ENCODE assay signal across 25 cellular contexts in genomic region chr13:58399263-58399662, GRCh38.
"Had no signal": no experiment of that assay in that cellular context is flagged by ENCODE, and none has a peak within 500 bp of the region (broad histone marks: within the 10 kb centered on the region; RNA-seq: fewer than 3 reads in every experiment).

No MANE protein-coding gene starts in this region.

- H3K27ac ChIP-seq: stomach, suprapubic skin, testis, thoracic aorta, thyroid gland, tibial artery, tibial nerve, transverse colon, upper lobe of left lung, upper lobe of right lung, uterus, vagina had no signal

- H3K36me3 ChIP-seq: stomach, suprapubic skin, thoracic aorta, thyroid gland, tibial artery, tibial nerve, transverse colon, upper lobe of left lung, upper lobe of right lung, uterus, vagina had no signal

- H3K9me3 ChIP-seq: suprapubic skin, testis, thoracic aorta, thyroid gland, transverse colon, upper lobe of right lung, uterus, vagina had no signal

- DNase-seq: stimulated activated CD4-positive, alpha-beta T cell treated with anti-CD3 and anti-CD28 coated beads, Interleukin-2, amount 100 ng/mL, for 48 hours; stimulated activated CD4-positive, alpha-beta T cell treated with anti-CD3 and anti-CD28 coated beads, Interleukin-4, amount 100 ng/mL, for 1 hour; stimulated activated CD4-positive, alpha-beta T cell treated with anti-CD3 and anti-CD28 coated beads, Interleukin-4, amount 100 ng/mL, for 24 hours; stimulated activated CD4-positive, alpha-beta T cell treated with anti-CD3 and anti-CD28 coated beads, Interleukin-4, amount 100 ng/mL, for 4 hours; stimulated activated CD8-positive, alpha-beta memory T cell treated with anti-CD3 and anti-CD28 coated beads, Interleukin-4, amount 100 ng/mL, for 48 hours; stimulated activated naive B cell treated with anti-CD40 and anti-IgM and Interleukin-4, amounts not matched to agents 10 μg/mL and 1 μg/mL and 100 μg/mL, for 72 hours; stimulated activated naive CD4-positive, alpha-beta T cell; stimulated activated naive CD4-positive, alpha-beta T cell treated with Interleukin-2 at 50 U/mL for 16 hours; stimulated activated naive CD8-positive, alpha-beta T cell treated with anti-CD3 and anti-CD28 coated beads, Interleukin-15, amount 100 ng/mL, for 72 hours; stimulated activated naive CD8-positive, alpha-beta T cell treated with anti-CD3 and anti-CD28 coated beads, Interleukin-15, Interleukin-2, amounts not matched to agents 100 U/mL and 50 U/mL, for 24 hours; stomach; substantia nigra; testis; thyroid gland; tibial artery; transverse colon; trophoblast cell; upper lobe of left lung; upper lobe of right lung; uterus had no signal

- FAIRE-seq: urothelium cell line had no signal

- H3K4me1 ChIP-seq: stomach, suprapubic skin, testis, thyroid gland, tibial artery, tibial nerve, transverse colon, upper lobe of left lung, upper lobe of right lung, uterus, vagina had no signal

- H3K27me3 ChIP-seq: stomach, suprapubic skin, testis, thyroid gland, tibial artery, tibial nerve, transverse colon, upper lobe of left lung, upper lobe of right lung, uterus, vagina had no signal

- H3K4me3 ChIP-seq: stomach, suprapubic skin, testis, thoracic aorta, thyroid gland, tibial artery, tibial nerve, transverse colon, upper lobe of left lung, upper lobe of right lung, uterus, vagina had no signal
